ENCODE assay signal across 8 cellular contexts in the genomic region with DNA sequence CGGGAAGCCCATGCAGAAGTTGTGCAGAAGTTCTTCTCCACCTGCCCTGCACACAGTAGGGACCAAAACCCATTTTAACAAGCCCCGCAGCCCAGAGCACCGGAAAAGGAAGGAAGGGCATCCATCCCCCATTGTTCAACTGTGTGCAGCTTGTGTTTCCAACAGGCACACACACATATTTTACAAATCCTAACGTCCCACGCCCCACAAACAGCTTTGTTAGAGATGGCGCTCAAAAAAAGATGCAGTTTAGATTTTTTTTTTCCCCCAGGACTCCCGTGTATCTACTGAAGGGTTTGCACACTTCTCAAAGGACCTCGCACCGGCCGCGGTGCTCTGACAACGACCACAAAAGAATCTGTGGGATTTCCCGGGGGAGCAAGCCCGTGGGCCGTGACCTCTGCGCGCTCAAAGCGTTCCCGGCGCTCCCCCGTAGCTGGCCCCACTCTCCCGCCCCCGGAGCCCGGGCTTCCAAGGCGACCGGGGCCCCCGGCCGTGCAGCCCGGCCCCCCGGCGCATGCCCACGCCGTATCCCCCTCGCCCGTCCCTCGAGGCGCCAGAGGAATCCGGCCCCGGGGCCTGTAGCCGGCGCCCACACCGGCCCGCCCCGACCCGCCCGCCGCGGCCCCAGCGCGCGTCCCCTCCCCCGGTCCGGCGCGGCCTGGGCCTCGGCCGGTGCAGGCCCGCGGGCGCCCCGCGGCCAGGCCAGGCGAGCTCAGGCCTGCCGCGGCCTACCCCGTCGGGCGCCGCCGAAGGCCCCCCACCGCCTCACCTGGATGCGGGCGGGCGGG. TPM values are rescaled to one million over a fixed set of nuclear protein-coding genes. Genes with fewer than 3 reads are reported as not detected.
A peak's percentile ranks its signal among the peaks of the same experiment; 100 is the strongest.
DNase-seq lines count a peak whose midpoint lies in the region; ATAC-seq, FAIRE-seq and TF ChIP-seq lines count a peak whose summit lies in the region.

No MANE protein-coding gene starts in this region.

- no peak for TF ChIP-seq CTCF in IMR-90 (conservative IDR thresholded peaks at IDR 0.05; ENCODE audit: low read depth, low read length)
- no peak for TF ChIP-seq CTCF in fibroblast of mammary gland (conservative IDR thresholded peaks at IDR 0.05; ENCODE audit: control insufficient read depth, insufficient read depth, low read depth, low read length)
- no peak for TF ChIP-seq CTCF in ovary (IDR thresholded peaks at IDR 0.05)

- H4K8ac ChIP-seq in IMR-90 (ENCODE audit: low read depth in 2 of 2, low read length in 2 of 2) = no peak overlapping the region

- H3K14ac ChIP-seq in IMR-90 (replicated peaks; ENCODE audit: low read depth, low read length) = peak overlapping the region; percentile 2; the same call in 1 of the 2 replicates

- H3K23ac ChIP-seq in IMR-90 (ENCODE audit: low read depth, low read length) = peak overlapping the region; percentile 88

- DNase-seq in CD8-positive, alpha-beta memory T cell = peak in 2 of 5 donors; percentile 10 to 23
- peak; percentile 21 for DNase-seq in IMR-90
- peak; percentile 38 for DNase-seq in activated CD8-positive, alpha-beta T cell treated with anti-CD3 and anti-CD28 coated beads, Interleukin-2, amount 10 ng/mL, durations not matched to agents 7 days and 5 days
- DNase-seq in fibroblast of mammary gland (ENCODE audit: low read depth) = peak; percentile 25
- peak in 3 of 5 donors; percentile 17 to 64 (median 44) for DNase-seq in ovary
- DNase-seq in NCI-H1105 treated with DMSO at 0.1 percent for 48 hours (lab: John Stamatoyannopoulos, UW) = no peak
- DNase-seq in GM12892 (ENCODE audit: insufficient read length) = no peak

- dilution Hi-C loops in IMR-90 (cut with HindIII; ENCODE audit: low sequenced_read_pairs, unreplicated experiment) = no loop called here

- 0 out of 2 replicates have a peak overlapping the region, but pooled peaks have one; percentile 22 for H2AK5ac ChIP-seq in IMR-90 (ENCODE audit: low read depth, low read length)

- no peaks in the 10 kb centered on the region for H3K27me3 ChIP-seq in CD8-positive, alpha-beta memory T cell (ENCODE audit: insufficient read depth, low read length, poor library complexity, severe bottlenecking)
- no peaks in the 10 kb centered on the region for H3K27me3 ChIP-seq in IMR-90 (ENCODE audit: control insufficient read depth, insufficient read depth, low read length)
- H3K27me3 ChIP-seq in ovary = no peaks in the 10 kb centered on the region

- H4K91ac ChIP-seq in IMR-90 (ENCODE audit: insufficient read depth, low read depth, low read length) = no peak overlapping the region

- H3K9me1 ChIP-seq in IMR-90 (ENCODE audit: insufficient read depth, low read length) = peaks cover 12% of the 10 kb centered on the region

- peaks cover 0 to 2% of the 10 kb centered on the region in 2 donors for H3K27me3 Mint-ChIP-seq in CD8-positive, alpha-beta memory T cell
- H3K27me3 Mint-ChIP-seq in activated CD8-positive, alpha-beta T cell treated with anti-CD3 and anti-CD28 coated beads, Interleukin-2, amount 10 ng/mL, durations not matched to agents 7 days and 5 days (ENCODE audit: low read depth) = no peaks in the 10 kb centered on the region

- TF ChIP-seq POLR2A in IMR-90 (IDR thresholded peaks at IDR 0.05; ENCODE audit: low read depth, low read length) (no peak), ovary (IDR thresholded peaks at IDR 0.05) (no peak), GM12892 (IDR thresholded peaks at IDR 0.05; ENCODE audit: low read depth, low read length) (no peak)

- H2AK9ac ChIP-seq in IMR-90 (replicated peaks; ENCODE audit: low read depth, low read length, poor library complexity) = peak overlapping the region; percentile 57

- peak overlapping the region; percentile 22 for H2BK5ac ChIP-seq in IMR-90 (ENCODE audit: low read depth, low read length, poor library complexity, severe bottlenecking)

- H2BK15ac ChIP-seq in IMR-90 (ENCODE audit: low read depth, low read length) = no peak overlapping the region

- no peak for TF ChIP-seq EP300 in ovary (IDR thresholded peaks at IDR 0.05)

- POLR2A ChIA-PET in CD8-positive, alpha-beta memory T cell (lab: Charles Lee) = interaction anchor here (1.0 to 2.6 kb wide), 3 partner anchors 61 to 143 kb away, joined by 3 to 9 read pairs (median 5); a partner anchor contains a TSS
- POLR2A ChIA-PET in IMR-90 (lab: Charles Lee; ENCODE audit: unreplicated experiment) = interaction anchor here (0.6 to 1.1 kb wide), 3 partner anchors 10 to 319 kb away, joined by 3 to 4 read pairs (median 4); no protein-coding TSS in a partner anchor
- POLR2A ChIA-PET in activated CD8-positive, alpha-beta T cell treated with anti-CD3 and anti-CD28 coated beads, Interleukin-2, amount 10 ng/mL, durations not matched to agents 7 days and 5 days (lab: Charles Lee) = interaction anchor here (0.6 to 1.4 kb wide), 3 partner anchors 53 to 1410 kb away, joined by 3 to 5 read pairs (median 4); a partner anchor contains a TSS

- peak overlapping the region; percentile 85 to 98 (median 94) for H3K4me3 Mint-ChIP-seq in CD8-positive, alpha-beta memory T cell
- peak overlapping the region; percentile 83 for H3K4me3 Mint-ChIP-seq in activated CD8-positive, alpha-beta T cell treated with anti-CD3 and anti-CD28 coated beads, Interleukin-2, amount 10 ng/mL, durations not matched to agents 7 days and 5 days

- H3K4me2 ChIP-seq in IMR-90 (ENCODE audit: low read depth, low read length) = peak overlapping the region; percentile 97

- intact Hi-C loops in IMR-90 (cut with micrococcal nuclease) = loop anchor here (10.0 kb wide), 1 partner anchor 250 kb away; no protein-coding TSS in a partner anchor
- intact Hi-C loops in ovary (cut with DNase I) = loop anchor here in 1 of 4 donors (10.0 kb wide), 1 partner anchor 60 kb away; a partner anchor contains a TSS

- H2AFZ ChIP-seq in IMR-90 (replicated peaks; ENCODE audit: low read length, poor library complexity) = peak overlapping the region; percentile 100

- CTCF ChIA-PET in CD8-positive, alpha-beta memory T cell (lab: Charles Lee) = interaction anchor here (3.8 kb wide), 1 partner anchor 60 kb away, joined by 20 read pairs; a partner anchor contains a TSS
- CTCF ChIA-PET in IMR-90 (lab: Yijun Ruan, JAX) = interaction anchor here (1.3 kb wide), 1 partner anchor 61 kb away, joined by 5 read pairs; no protein-coding TSS in a partner anchor
- CTCF ChIA-PET in activated CD8-positive, alpha-beta T cell treated with anti-CD3 and anti-CD28 coated beads, Interleukin-2, amount 10 ng/mL, durations not matched to agents 7 days and 5 days (lab: Charles Lee) = interaction anchor here (0.6 to 2.7 kb wide), 5 partner anchors 20 to 408 kb away, joined by 3 to 16 read pairs (median 3); a partner anchor contains a TSS

- H3K27ac Mint-ChIP-seq in CD8-positive, alpha-beta memory T cell = peak overlapping the region; percentile 82 to 97 (median 90)
- H3K27ac Mint-ChIP-seq in activated CD8-positive, alpha-beta T cell treated with anti-CD3 and anti-CD28 coated beads, Interleukin-2, amount 10 ng/mL, durations not matched to agents 7 days and 5 days = peak overlapping the region; percentile 77

- 0% methylated on average over 14 of the region's 74 CpGs; no CpG with 5 or more reads in 1 of the 2 experiments for WGBS in IMR-90 (ENCODE audit: extremely low coverage in 2 of 2, insufficient read length in 1 of 2), 2 experiments
- 0 to 1% (median 0%) methylated on average over 32 to 74 of the region's 74 CpGs for WGBS in ovary, 3 donors

- in situ Hi-C loops in IMR-90 (cut with MboI; ENCODE audit: low sequenced_read_pairs) = no loop called here

- H3K4ac ChIP-seq in IMR-90 (ENCODE audit: low read depth, low read length) = peak overlapping the region; percentile 1; the same call in 1 of the 2 replicates

- TF ChIP-seq RAD21 in IMR-90 (IDR thresholded peaks at IDR 0.05; ENCODE audit: low read length) = no peak

- no peak overlapping the region for H4K5ac ChIP-seq in IMR-90 (ENCODE audit: low read depth, low read length)

- no peaks in the 10 kb centered on the region for H3K9me3 Mint-ChIP-seq in CD8-positive, alpha-beta memory T cell
- no peaks in the 10 kb centered on the region for H3K9me3 Mint-ChIP-seq in activated CD8-positive, alpha-beta T cell treated with anti-CD3 and anti-CD28 coated beads, Interleukin-2, amount 10 ng/mL, durations not matched to agents 7 days and 5 days (ENCODE audit: insufficient read depth)

- ATAC-seq in GM21381 (IDR thresholded peaks at IDR 0.05; ENCODE audit: unreplicated experiment) (peak; percentile 31), IMR-90 (ENCODE audit: low read depth) (peak; percentile 58)
- ATAC-seq in activated CD8-positive, alpha-beta T cell treated with anti-CD3 and anti-CD28 coated beads, Interleukin-2, amount 10 ng/mL, durations not matched to agents 7 days and 5 days = peak; percentile 26

- H2BK20ac ChIP-seq in IMR-90 (ENCODE audit: low read depth, low read length) = no peak overlapping the region

- no peaks in the 10 kb centered on the region for H3K9me3 ChIP-seq in CD8-positive, alpha-beta memory T cell (ENCODE audit: low read length)
- H3K9me3 ChIP-seq in IMR-90 (ENCODE audit: control insufficient read depth, insufficient read depth, low read length) (no peaks in the 10 kb centered on the region), ovary (no peaks in the 10 kb centered on the region)

- peaks cover 32% of the 10 kb centered on the region for H3K4me1 ChIP-seq in CD8-positive, alpha-beta memory T cell (ENCODE audit: insufficient read depth, low read length)
- H3K4me1 ChIP-seq in IMR-90 (ENCODE audit: control insufficient read depth, insufficient read depth, low read length) = peaks cover 12% of the 10 kb centered on the region
- H3K4me1 ChIP-seq in ovary (ENCODE audit: insufficient read depth) = peaks cover 19% of the 10 kb centered on the region

- FAIRE-seq in GM12892 (lab: Jason Lieb, UNC) = no peak

- H3K56ac ChIP-seq in IMR-90 (ENCODE audit: extremely low read depth, insufficient read depth, low read length) = peak overlapping the region; percentile 68; the same call in 1 of the 2 replicates

- H2BK120ac ChIP-seq in IMR-90 (ENCODE audit: low read depth, low read length) = no peak overlapping the region

- peaks cover 47% of the 10 kb centered on the region for H4K20me1 ChIP-seq in IMR-90 (ENCODE audit: insufficient read depth, low read length)

- no TSS peak for BruUV-seq in IMR-90 (replicated peaks; lab: Mats Ljungman, UMichigan)

- peaks cover 12 to 59% of the 10 kb centered on the region in 2 experiments for H3K79me1 ChIP-seq in IMR-90 (ENCODE audit: low read depth in 1 of 2, low read length in 2 of 2)

- H3K27ac ChIP-seq in CD8-positive, alpha-beta memory T cell (ENCODE audit: low read depth, low read length) = peak overlapping the region; percentile 48
- H3K27ac ChIP-seq in IMR-90 (ENCODE audit: insufficient read depth, low read length) (peak overlapping the region; percentile 34), ovary (peak overlapping the region in 1 of 2 donors; percentile 62)

- peaks cover 0 to 17% (median 0%) of the 10 kb centered on the region in 3 donors for H3K36me3 Mint-ChIP-seq in CD8-positive, alpha-beta memory T cell
- H3K36me3 Mint-ChIP-seq in activated CD8-positive, alpha-beta T cell treated with anti-CD3 and anti-CD28 coated beads, Interleukin-2, amount 10 ng/mL, durations not matched to agents 7 days and 5 days (ENCODE audit: low read depth) = peaks cover 13% of the 10 kb centered on the region

- H3K4me3 ChIP-seq in CD8-positive, alpha-beta memory T cell (ENCODE audit: low read length) = peak overlapping the region; percentile 64
- H3K4me3 ChIP-seq in IMR-90 (ENCODE audit: insufficient read depth, low read depth, low read length) (peak overlapping the region; percentile 99), fibroblast of mammary gland (ENCODE audit: control insufficient read depth, low read depth, low read length) (peak overlapping the region; percentile 62), ovary (peak overlapping the region; percentile 89)

- no peak overlapping the region for H3K18ac ChIP-seq in IMR-90 (ENCODE audit: low read depth, low read length)

- H3K36me3 ChIP-seq in CD8-positive, alpha-beta memory T cell (ENCODE audit: insufficient read depth, low read length) = no peaks in the 10 kb centered on the region
- H3K36me3 ChIP-seq in IMR-90 (ENCODE audit: control insufficient read depth, insufficient read depth, low read length) (peaks cover 9% of the 10 kb centered on the region), ovary (no peaks in the 10 kb centered on the region)

- peak overlapping the region; percentile 60 for H3K9ac ChIP-seq in IMR-90 (ENCODE audit: low read depth, low read length)

- H3K4me1 Mint-ChIP-seq in CD8-positive, alpha-beta memory T cell = peaks cover 39 to 50% (median 45%) of the 10 kb centered on the region in 3 donors
- peaks cover 40% of the 10 kb centered on the region for H3K4me1 Mint-ChIP-seq in activated CD8-positive, alpha-beta T cell treated with anti-CD3 and anti-CD28 coated beads, Interleukin-2, amount 10 ng/mL, durations not matched to agents 7 days and 5 days (ENCODE audit: low read depth)

RNA-seq across cellular contexts. Expression of a gene that starts 0.5 kb away (rescaled TPM):
- total RNA-seq in CD8-positive, alpha-beta memory T cell = 100 to 1,000 TPM; 156 to 164 TPM
- polyA plus RNA-seq in CD8-positive, alpha-beta memory T cell = 63.3 TPM
- 56.9 and 59.0 TPM in 2 replicates for total RNA-seq in IMR-90 (2012; rRNA removed)
- 51.3 and 55.6 TPM in 2 replicates for polyA plus RNA-seq in IMR-90 (2012; rRNA removed)
- 31.9 and 50.1 TPM in 2 replicates for polyA plus RNA-seq in IMR-90 (2012; cell fraction: cytosol; rRNA removed)
- polyA plus RNA-seq in IMR-90 (2012; cell fraction: nucleus; rRNA removed; ENCODE audit: low replicate concordance) = 29.2 and 35.5 TPM in 2 replicates
- total RNA-seq in activated CD8-positive, alpha-beta T cell treated with anti-CD3 and anti-CD28 coated beads, Interleukin-2, amount 10 ng/mL, durations not matched to agents 7 days and 5 days = 100 to 1,000 TPM; 128 to 132 TPM
- 10 to 100 TPM; 13.8 to 78.4 (median 65.6) TPM for total RNA-seq in ovary
- polyA plus RNA-seq in ovary = 10 to 100 TPM; 25.3 to 46.5 TPM
- polyA plus RNA-seq in GM12892 (2012; ENCODE audit: missing spikeins) = 62.8 TPM

RNA-seq across cellular contexts. Expression of a gene that starts 47.6 kb away (rescaled TPM):
- not detected for total RNA-seq in CD8-positive, alpha-beta memory T cell
- not detected for polyA plus RNA-seq in CD8-positive, alpha-beta memory T cell
- total RNA-seq in IMR-90 (2012; rRNA removed) (not detected in 2 replicates), ovary (not detected)
- polyA plus RNA-seq in IMR-90 (2012; rRNA removed) (not detected in 2 replicates), ovary (not detected)
- not detected in 2 replicates for polyA plus RNA-seq in IMR-90 (2012; cell fraction: cytosol; rRNA removed)
- polyA plus RNA-seq in IMR-90 (2012; cell fraction: nucleus; rRNA removed; ENCODE audit: low replicate concordance) = 0.16 and 0.25 TPM in 2 replicates
- total RNA-seq in activated CD8-positive, alpha-beta T cell treated with anti-CD3 and anti-CD28 coated beads, Interleukin-2, amount 10 ng/mL, durations not matched to agents 7 days and 5 days = 10 to 100 TPM in 1 of 2 experiments, 1 to 10 TPM in 1; 10.0 to 10.2 TPM
- not detected for polyA plus RNA-seq in GM12892 (2012; ENCODE audit: missing spikeins)

Comparison
In these comparisons a context has a peak if more than half of its experiments do, and no peak if none do; other contexts are left out.
1. DNase-seq: peak in IMR-90 (single experiment), activated CD8-positive, alpha-beta T cell treated with anti-CD3 and anti-CD28 coated beads, Interleukin-2, amount 10 ng/mL, durations not matched to agents 7 days and 5 days (single experiment), fibroblast of mammary gland (single experiment) and ovary (3 of 5); none in NCI-H1105 treated with DMSO at 0.1 percent for 48 hours (single experiment) and GM12892 (single experiment).
2. RNA of a gene that starts 47.6 kb away (total RNA-seq): 10.0 to 10.2 TPM in activated CD8-positive, alpha-beta T cell treated with anti-CD3 and anti-CD28 coated beads, Interleukin-2, amount 10 ng/mL, durations not matched to agents 7 days and 5 days; not detected in CD8-positive, alpha-beta memory T cell, not detected in IMR-90 and not detected in ovary; every median in the first group is over 10 times any median in the second.
3. Peak in every context shown above with its lines, with median percentiles within 50 percentile points of each other: H3K4me3 ChIP-seq and ATAC-seq.